12 cellular contexts compared by ENCODE assay signal in the genomic region with DNA sequence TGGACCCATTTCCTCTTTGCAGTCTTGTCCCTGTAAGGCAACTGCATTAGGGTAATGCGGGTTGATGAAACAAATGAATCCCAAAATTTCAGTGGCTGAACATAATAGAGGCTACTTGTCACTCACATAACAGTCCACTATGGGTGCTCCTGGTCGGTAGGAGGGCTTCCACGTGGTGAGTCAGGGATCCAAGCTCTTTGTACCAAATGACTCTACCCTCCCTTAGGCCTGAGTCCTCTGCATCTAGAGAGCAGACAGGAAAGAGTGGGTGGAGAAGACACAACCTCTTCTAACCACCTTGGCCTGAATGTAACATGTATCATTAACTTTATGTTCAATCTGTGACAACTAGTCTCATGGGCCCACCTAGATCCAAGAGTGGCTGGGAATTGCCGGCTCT.
A peak's percentile ranks its signal among the peaks of the same experiment; 100 is the strongest.
DNase-seq lines count a peak whose midpoint lies in the region; ATAC-seq and TF ChIP-seq lines count a peak whose summit lies in the region.
"Had no signal": no experiment of that assay in that cellular context is flagged by ENCODE, and none has a peak within 500 bp of the region (broad histone marks: within the 10 kb centered on the region; RNA-seq: fewer than 3 reads in every experiment).

No MANE protein-coding gene starts in this region.

- peaks cover 32% of the 10 kb centered on the region for H3K4me1 Mint-ChIP-seq in nephron
- H3K4me1 Mint-ChIP-seq: central memory CD8-positive, alpha-beta T cell; natural killer cell had no signal

- TF ChIP-seq CTCF in GM13976 (IDR thresholded peaks at IDR 0.05; ENCODE audit: borderline replicate concordance, control extremely low read depth, extremely low read depth, insufficient read depth, missing control alignments) (no peak), nephron (IDR thresholded peaks at IDR 0.05; ENCODE audit: unreplicated experiment in 3 of 3) (no peak)

- peaks cover 2% of the 10 kb centered on the region for H3K9me3 Mint-ChIP-seq in nephron
- H3K9me3 Mint-ChIP-seq: central memory CD8-positive, alpha-beta T cell; natural killer cell had no signal

- in situ Hi-C loops in GM13976 (cut with MboI; ENCODE audit: low sequenced_read_pairs, unreplicated experiment), result no loop called here

- intact Hi-C loops in posterior cingulate gyrus (cut with DNase I), result no loop called here

- no peaks in the 10 kb centered on the region for H3K36me3 Mint-ChIP-seq in nephron (ENCODE audit: low read depth)
- H3K36me3 Mint-ChIP-seq: natural killer cell had no signal

- peak; percentile 70 for DNase-seq in GM13976 (ENCODE audit: low spot score)
- no peak for DNase-seq in NOMO-1 treated with DMSO at 0.1 percent for 48 hours (lab: John Stamatoyannopoulos, UW; ENCODE audit: unreplicated experiment)
- no peak for DNase-seq in activated gamma-delta T cell (lab: John Stamatoyannopoulos, UW)
- no peak for DNase-seq in posterior cingulate gyrus
- no peak for DNase-seq in HuH-7.5 (ENCODE audit: low spot score)
- DNase-seq: MV-4-11, natural killer cell had no signal

- no peak overlapping the region for H3K4me3 Mint-ChIP-seq in nephron
- H3K4me3 Mint-ChIP-seq: central memory CD8-positive, alpha-beta T cell; natural killer cell had no signal

- no peaks in the 10 kb centered on the region for H3K27me3 Mint-ChIP-seq in nephron (ENCODE audit: low read depth)
- H3K27me3 Mint-ChIP-seq: central memory CD8-positive, alpha-beta T cell had no signal

- H3K27ac Mint-ChIP-seq in nephron, result peak overlapping the region in 2 of 3 experiments; percentile 17 to 82
- H3K27ac Mint-ChIP-seq: natural killer cell had no signal

- ATAC-seq in GM19463 (IDR thresholded peaks at IDR 0.05; ENCODE audit: unreplicated experiment) (peak; percentile 83), HG03460 (IDR thresholded peaks at IDR 0.05; ENCODE audit: unreplicated experiment) (peak; percentile 73)
- ATAC-seq: HCT116, natural killer cell had no signal
